18 cellular contexts compared by ENCODE assay signal in the genomic region with DNA sequence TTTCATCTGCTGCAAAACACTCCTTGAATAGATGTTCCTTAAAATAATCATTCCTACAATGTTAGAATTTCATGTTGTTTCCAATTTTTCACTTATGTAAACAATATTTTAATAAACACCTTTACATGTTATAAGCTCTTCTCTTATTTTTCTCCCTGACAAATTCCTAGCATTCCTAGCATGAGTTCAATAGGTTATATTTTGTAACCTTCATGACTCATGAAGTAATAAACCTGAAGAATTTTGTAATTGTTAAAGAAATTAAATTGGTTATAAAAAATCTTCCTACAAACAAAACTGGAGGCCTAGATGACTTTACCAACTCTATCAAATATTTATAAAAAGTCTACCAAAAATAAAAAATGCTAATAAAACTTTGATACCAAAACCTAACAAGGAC.
DNase-seq lines count a peak whose midpoint lies in the region; ATAC-seq, FAIRE-seq and TF ChIP-seq lines count a peak whose summit lies in the region.
"Had no signal": no experiment of that assay in that cellular context is flagged by ENCODE, and none has a peak within 500 bp of the region (broad histone marks: within the 10 kb centered on the region; RNA-seq: fewer than 3 reads in every experiment).

No MANE protein-coding gene starts in this region.

- no peak overlapping the region for H2AFZ ChIP-seq in endothelial cell of umbilical vein (ENCODE audit: low read depth, low read length)

- H3K36me3 ChIP-seq in endothelial cell of umbilical vein (ENCODE audit: control insufficient read depth in 2 of 2, extremely low read depth in 1 of 2, insufficient read depth in 2 of 2, low read length in 2 of 2) (peaks cover 13% of the 10 kb centered on the region in 2 experiments), pancreas (peaks cover 0 to 27% (median 8%) of the 10 kb centered on the region in 3 donors), MG63 (peaks cover 22% of the 10 kb centered on the region)

- no peaks in the 10 kb centered on the region for H4K20me1 ChIP-seq in endothelial cell of umbilical vein (replicated peaks; ENCODE audit: control insufficient read depth, extremely low read depth, insufficient read depth, low read length)

- BruUV-seq in endothelial cell of umbilical vein (replicated peaks; lab: Mats Ljungman, UMichigan): no TSS peak

- TF ChIP-seq POLR2A in endothelial cell of umbilical vein (IDR thresholded peaks at IDR 0.05; ENCODE audit: low read depth, low read length): no peak

- DNase-seq in M059J (ENCODE audit: low read depth) (peak; percentile 59), endothelial cell of umbilical vein (ENCODE audit: low read depth, low spot score) (peak; percentile 21), pancreas (no peak), MG63 (no peak)
- no peak for DNase-seq in activated CD4-positive, alpha-beta memory T cell treated with anti-CD3 and anti-CD28 coated beads for 36 hours
- DNase-seq: activated CD4-positive, CD25-positive, alpha-beta regulatory T cell treated with anti-CD3 and anti-CD28 coated beads, Interleukin-2, amount 50 U/mL, for 72 hours; amygdala; C1 segment of cervical spinal cord; NCI-H1092; NCI-H526; testis had no signal

- POLR2A ChIA-PET in endothelial cell of umbilical vein (lab: Charles Lee): no interaction called here
- POLR2A ChIA-PET in activated CD4-positive, alpha-beta memory T cell treated with anti-CD3 and anti-CD28 coated beads for 36 hours (lab: Charles Lee): no interaction called here

- H3K27ac Mint-ChIP-seq in activated CD4-positive, alpha-beta memory T cell treated with anti-CD3 and anti-CD28 coated beads for 36 hours: no peak overlapping the region
- H3K27ac Mint-ChIP-seq: activated T-helper 2 cell treated with anti-CD3 and anti-CD28 coated beads, Interferon-gamma antibody, Interleukin-2, Interleukin-4, amounts not matched to agents 10 μg/mL and 5 μg/mL and 100 μg/mL, durations not matched to agents 14 hours and 24 hours and 36 hours had no signal

- no peaks in the 10 kb centered on the region for H3K27me3 ChIP-seq in endothelial cell of umbilical vein (ENCODE audit: control insufficient read depth in 2 of 2, insufficient read depth in 2 of 2, low read length in 2 of 2)
- H3K27me3 ChIP-seq in pancreas: no peaks in the 10 kb centered on the region
- H3K27me3 ChIP-seq in MG63: no peaks in the 10 kb centered on the region
- H3K27me3 ChIP-seq: gastroesophageal sphincter, testis had no signal

- no peak overlapping the region for H3K4me3 Mint-ChIP-seq in activated CD4-positive, alpha-beta memory T cell treated with anti-CD3 and anti-CD28 coated beads for 36 hours

- peaks cover 32% of the 10 kb centered on the region for H3K36me3 Mint-ChIP-seq in activated CD4-positive, alpha-beta memory T cell treated with anti-CD3 and anti-CD28 coated beads for 36 hours

- H3K4me2 ChIP-seq in endothelial cell of umbilical vein (ENCODE audit: insufficient read depth, low read length): peak overlapping the region; percentile 55

- dilution Hi-C loops in endothelial cell of umbilical vein (cut with MboI; ENCODE audit: extremely low pct_ligation_motif_present, low sequenced_read_pairs): no loop called here

- TF ChIP-seq CTCF in endothelial cell of umbilical vein (IDR thresholded peaks at IDR 0.05; ENCODE audit: extremely low read depth in 1 of 2, insufficient read depth in 1 of 2, low read depth in 1 of 2, low read length in 2 of 2): no peak
- TF ChIP-seq CTCF in pancreas (IDR thresholded peaks at IDR 0.05): no peak

- intact Hi-C loops in endothelial cell of umbilical vein (cut with micrococcal nuclease) (loop anchor here (1.0 kb wide), 1 partner anchor 10 kb away; no protein-coding TSS in a partner anchor), pancreas (cut with DNase I) (no loop called here)
- intact Hi-C loops in activated CD4-positive, alpha-beta memory T cell treated with anti-CD3 and anti-CD28 coated beads for 36 hours (cut with micrococcal nuclease): no loop called here

- H3K79me2 ChIP-seq in endothelial cell of umbilical vein (ENCODE audit: control insufficient read depth, insufficient read depth, low read length): no peaks in the 10 kb centered on the region

- H3K4me3 ChIP-seq in endothelial cell of umbilical vein (replicated peaks in 1 of 3; ENCODE audit: insufficient read depth in 1 of 3, low read depth in 1 of 3, low read length in 3 of 3) (no peak overlapping the region), pancreas (no peak overlapping the region), MG63 (no peak overlapping the region)
- H3K4me3 ChIP-seq: gastroesophageal sphincter, lung, skin epidermis, testis had no signal

- no peaks in the 10 kb centered on the region for H3K4me1 Mint-ChIP-seq in activated CD4-positive, alpha-beta memory T cell treated with anti-CD3 and anti-CD28 coated beads for 36 hours (ENCODE audit: low read depth)

- H3K27me3 Mint-ChIP-seq in activated CD4-positive, alpha-beta memory T cell treated with anti-CD3 and anti-CD28 coated beads for 36 hours: no peaks in the 10 kb centered on the region

- CTCF ChIA-PET in endothelial cell of umbilical vein (lab: Charles Lee): interaction anchor here (0.9 to 1.6 kb wide), 3 partner anchors 21 to 71 kb away, joined by 3 to 9 read pairs (median 4); no protein-coding TSS in a partner anchor
- CTCF ChIA-PET in activated CD4-positive, alpha-beta memory T cell treated with anti-CD3 and anti-CD28 coated beads for 36 hours (lab: Charles Lee): no interaction called here

- no peaks in the 10 kb centered on the region for H3K9me1 ChIP-seq in endothelial cell of umbilical vein (replicated peaks; ENCODE audit: control insufficient read depth, extremely low read depth, insufficient read depth, low read length)

- H3K9me3 Mint-ChIP-seq in activated CD4-positive, alpha-beta memory T cell treated with anti-CD3 and anti-CD28 coated beads for 36 hours: no peaks in the 10 kb centered on the region
- H3K9me3 Mint-ChIP-seq: activated T-helper 2 cell treated with anti-CD3 and anti-CD28 coated beads, Interferon-gamma antibody, Interleukin-2, Interleukin-4, amounts not matched to agents 10 μg/mL and 5 μg/mL and 100 μg/mL, durations not matched to agents 14 hours and 24 hours and 36 hours had no signal

- no peak overlapping the region for H3K9ac ChIP-seq in endothelial cell of umbilical vein (replicated peaks; ENCODE audit: extremely low read depth, insufficient read depth, low read length)

- H3K27ac ChIP-seq in endothelial cell of umbilical vein (ENCODE audit: insufficient read depth, low read depth, low read length) (no peak overlapping the region), pancreas (no peak overlapping the region)
- H3K27ac ChIP-seq: gastroesophageal sphincter, skin epidermis, testis had no signal

- no peak for ATAC-seq in pancreas
- ATAC-seq in GM19351 (IDR thresholded peaks at IDR 0.05; ENCODE audit: unreplicated experiment): no peak
- ATAC-seq: gastroesophageal sphincter had no signal

- H3K4me1 ChIP-seq in endothelial cell of umbilical vein (ENCODE audit: control insufficient read depth, extremely low read depth, insufficient read depth, low read length) (peaks cover 9% of the 10 kb centered on the region), pancreas (no peaks in the 10 kb centered on the region)
- H3K4me1 ChIP-seq: gastroesophageal sphincter, testis had no signal

- H3K9me3 ChIP-seq in endothelial cell of umbilical vein (replicated peaks; ENCODE audit: control insufficient read depth, insufficient read depth, low read length) (no peaks in the 10 kb centered on the region), pancreas (no peaks in the 10 kb centered on the region), MG63 (no peaks in the 10 kb centered on the region)
- H3K9me3 ChIP-seq: gastroesophageal sphincter, testis had no signal

- FAIRE-seq in G401.6 (lab: Jason Lieb, UNC): peak; percentile 51
- FAIRE-seq in endothelial cell of umbilical vein (lab: Jason Lieb, UNC): no peak
- peak; percentile 47 for FAIRE-seq in pancreas (lab: Jason Lieb, UNC)
- FAIRE-seq: GM18507 had no signal

TF ChIP-seq in endothelial cell of umbilical vein, 7 proteins besides CTCF, POLR2A, EP300 and RAD21:
- TF ChIP-seq MYC (IDR thresholded peaks at IDR 0.05; ENCODE audit: low read depth, low read length) (no peak), POLR2AphosphoS5 (IDR thresholded peaks at IDR 0.05; ENCODE audit: insufficient read depth, low read depth, low read length) (no peak), FOS (IDR thresholded peaks at IDR 0.05; ENCODE audit: borderline replicate concordance, insufficient read depth, low read length) (no peak)
- TF ChIP-seq, protein P1, sequence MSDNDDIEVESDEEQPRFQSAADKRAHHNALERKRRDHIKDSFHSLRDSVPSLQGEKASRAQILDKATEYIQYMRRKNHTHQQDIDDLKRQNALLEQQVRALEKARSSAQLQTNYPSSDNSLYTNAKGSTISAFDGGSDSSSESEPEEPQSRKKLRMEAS (IDR thresholded peaks at IDR 0.05; ENCODE audit: insufficient read depth, insufficient read length): no peak

Comparison
In these comparisons a context has a peak if more than half of its experiments do, and no peak if none do; other contexts are left out.
1. DNase-seq: peak in M059J (single experiment) and endothelial cell of umbilical vein (single experiment); none in pancreas (0 of 6), MG63 (single experiment) and activated CD4-positive, alpha-beta memory T cell treated with anti-CD3 and anti-CD28 coated beads for 36 hours (single experiment).